8 cellular contexts compared by ENCODE assay signal in genomic region chr9:114098021-114098659, GRCh38. TPM values are rescaled to one million over a fixed set of nuclear protein-coding genes. Genes with fewer than 3 reads are reported as not detected.
DNase-seq lines count a peak whose midpoint lies in the region; ATAC-seq, FAIRE-seq and TF ChIP-seq lines count a peak whose summit lies in the region.

No MANE protein-coding gene starts in this region.

- no peak overlapping the region for H3K27ac ChIP-seq in mammary epithelial cell (ENCODE audit: insufficient read depth, low read depth, low read length)
- no peak overlapping the region for H3K27ac ChIP-seq in left lung
- no peak overlapping the region for H3K27ac ChIP-seq in subcutaneous abdominal adipose tissue (ENCODE audit: low read depth, low read length)

- peaks cover 9% of the 10 kb centered on the region for H3K4me1 ChIP-seq in mammary epithelial cell (ENCODE audit: insufficient read depth, low read length)
- peaks cover 0 to 9% of the 10 kb centered on the region in 2 donors for H3K4me1 ChIP-seq in left lung
- peaks cover 0 to 10% (median 8%) of the 10 kb centered on the region in 5 donors for H3K4me1 ChIP-seq in subcutaneous abdominal adipose tissue (ENCODE audit: control insufficient read depth in 5 of 5, insufficient read depth in 5 of 5, low read length in 5 of 5)

- peaks cover 4% of the 10 kb centered on the region for H3K9me3 ChIP-seq in mammary epithelial cell (replicated peaks; ENCODE audit: insufficient read depth, low read length)
- H3K9me3 ChIP-seq in left lung, result peaks cover 0 to 3% of the 10 kb centered on the region in 2 donors
- H3K9me3 ChIP-seq in subcutaneous abdominal adipose tissue (ENCODE audit: control insufficient read depth in 5 of 5, low read length in 5 of 5), result peaks cover 0 to 6% (median 0%) of the 10 kb centered on the region in 5 donors

- TF ChIP-seq CTCF in mammary epithelial cell (conservative IDR thresholded peaks at IDR 0.05 in 1 of 2, IDR thresholded peaks at IDR 0.05 in 1 of 2; ENCODE audit: extremely low read depth in 1 of 2, insufficient read depth in 1 of 2, low read depth in 1 of 2, low read length in 2 of 2) (no peak), left lung (IDR thresholded peaks at IDR 0.05) (no peak)

- FAIRE-seq in urothelium cell line (lab: Jason Lieb, UNC), result no peak

- H3K4me2 ChIP-seq in mammary epithelial cell (ENCODE audit: insufficient read depth, low read depth, low read length), result peak overlapping the region; percentile 85

- DNase-seq in AG20443 (ENCODE audit: low spot score) (peak; percentile 60), KBM-7 (peak; percentile 29), mammary epithelial cell (peak; percentile 28), left lung (peak in 1 of 2 donors; percentile 85), NCI-H226 (no peak), urothelium cell line (ENCODE audit: low spot score) (no peak)

- H3K4me3 ChIP-seq in mammary epithelial cell (replicated peaks in 1 of 3; ENCODE audit: insufficient read depth in 1 of 3, low read depth in 2 of 3, low read length in 3 of 3) (peak overlapping the region; percentile 37 to 52 (median 45)), left lung (peak overlapping the region; percentile 41 to 44), subcutaneous abdominal adipose tissue (ENCODE audit: low read depth in 1 of 5, low read length in 5 of 5) (peak overlapping the region in 3 of 5 donors; percentile 12 to 37 (median 31))

- no peaks in the 10 kb centered on the region for H3K27me3 ChIP-seq in mammary epithelial cell (ENCODE audit: insufficient read depth, low read length)
- H3K27me3 ChIP-seq in left lung, result peaks cover 0 to 49% of the 10 kb centered on the region in 2 donors
- peaks cover 8 to 43% (median 37%) of the 10 kb centered on the region in 5 donors for H3K27me3 ChIP-seq in subcutaneous abdominal adipose tissue (ENCODE audit: control insufficient read depth in 5 of 5, insufficient read depth in 4 of 5, low read length in 5 of 5)

- 3% methylated on average over 15 of the region's 62 CpGs for WGBS in mammary epithelial cell (ENCODE audit: low coverage, missing lambda C conversion rate)

- peak overlapping the region; percentile 85 for H2AFZ ChIP-seq in mammary epithelial cell (ENCODE audit: low read depth, low read length)

- intact Hi-C loops in mammary epithelial cell (cut with micrococcal nuclease) (no loop called here), left lung (cut with DNase I) (no loop called here)

- H3K36me3 ChIP-seq in mammary epithelial cell (ENCODE audit: insufficient read depth, low read length) (no peaks in the 10 kb centered on the region), left lung (no peaks in the 10 kb centered on the region), subcutaneous abdominal adipose tissue (ENCODE audit: control insufficient read depth in 5 of 5, insufficient read depth in 5 of 5, low read length in 5 of 5) (no peaks in the 10 kb centered on the region)

- no peaks in the 10 kb centered on the region for H3K79me2 ChIP-seq in mammary epithelial cell (ENCODE audit: insufficient read depth, low read length)

- CTCF ChIA-PET in mammary epithelial cell (lab: Charles Lee; ENCODE audit: low non-redundant PET), result no interaction called here

- dilution Hi-C loops in mammary epithelial cell (cut with HindIII; ENCODE audit: low sequenced_read_pairs), result no loop called here

- H3K9ac ChIP-seq in mammary epithelial cell (ENCODE audit: insufficient read depth, low read length), result no peak overlapping the region
- no peak overlapping the region for H3K9ac ChIP-seq in subcutaneous abdominal adipose tissue (ENCODE audit: low read length in 5 of 5)

- no TSS peak for BruUV-seq in mammary epithelial cell (replicated peaks; lab: Mats Ljungman, UMichigan)

- peak; percentile 95 for ATAC-seq in left lung
- ATAC-seq in GM18907 (IDR thresholded peaks at IDR 0.05; ENCODE audit: unreplicated experiment), result no peak

- in situ Hi-C loops in KBM-7 (cut with MboI; ENCODE audit: low pct_unique_long_range_greater_than_20kb, low sequenced_read_pairs) (no loop called here), mammary epithelial cell (cut with MboI; ENCODE audit: low sequenced_read_pairs in 2 of 2) (no loop called here)

- no peaks in the 10 kb centered on the region for H4K20me1 ChIP-seq in mammary epithelial cell (ENCODE audit: insufficient read depth, low read length)

RNA-seq across cellular contexts. Expression of gene KIF12, which starts 1.0 kb away (rescaled TPM):
- total RNA-seq in mammary epithelial cell (1 to 10 TPM; 1.6 to 2.3 TPM), left lung (1 to 10 TPM; 2.4 to 9.0 TPM)
- polyA plus RNA-seq in mammary epithelial cell, result 0.99 TPM
- not detected for polyA minus RNA-seq in mammary epithelial cell

RNA-seq across cellular contexts. Expression of gene AMBP, which starts 20.0 kb away (rescaled TPM):
- total RNA-seq in mammary epithelial cell (not detected), left lung (1 to 10 TPM in 1 of 2 donors, not detected in 1; 1.2 TPM)
- not detected for polyA plus RNA-seq in mammary epithelial cell
- polyA minus RNA-seq in mammary epithelial cell, result not detected

RNA-seq across cellular contexts. Expression of gene COL27A1, which starts 57.2 kb away (rescaled TPM):
- total RNA-seq in mammary epithelial cell, result 10 to 100 TPM in 1 of 2 donors, 1 to 10 TPM in 1; 8.7 to 30.0 TPM
- 6.1 TPM for polyA plus RNA-seq in mammary epithelial cell
- 7.8 TPM for polyA minus RNA-seq in mammary epithelial cell
- total RNA-seq in left lung, result 10 to 100 TPM; 15.8 to 23.5 TPM

Comparison
In these comparisons a context has a peak if more than half of its experiments do, and no peak if none do; other contexts are left out.
1. DNase-seq: peak in AG20443 (single experiment), KBM-7 (single experiment) and mammary epithelial cell (single experiment); none in NCI-H226 (single experiment) and urothelium cell line (single experiment).
2. Peak in every context shown above with its lines, with median percentiles within 50 percentile points of each other: H3K4me3 ChIP-seq.